8 cellular contexts compared by ENCODE assay signal in the genomic region with DNA sequence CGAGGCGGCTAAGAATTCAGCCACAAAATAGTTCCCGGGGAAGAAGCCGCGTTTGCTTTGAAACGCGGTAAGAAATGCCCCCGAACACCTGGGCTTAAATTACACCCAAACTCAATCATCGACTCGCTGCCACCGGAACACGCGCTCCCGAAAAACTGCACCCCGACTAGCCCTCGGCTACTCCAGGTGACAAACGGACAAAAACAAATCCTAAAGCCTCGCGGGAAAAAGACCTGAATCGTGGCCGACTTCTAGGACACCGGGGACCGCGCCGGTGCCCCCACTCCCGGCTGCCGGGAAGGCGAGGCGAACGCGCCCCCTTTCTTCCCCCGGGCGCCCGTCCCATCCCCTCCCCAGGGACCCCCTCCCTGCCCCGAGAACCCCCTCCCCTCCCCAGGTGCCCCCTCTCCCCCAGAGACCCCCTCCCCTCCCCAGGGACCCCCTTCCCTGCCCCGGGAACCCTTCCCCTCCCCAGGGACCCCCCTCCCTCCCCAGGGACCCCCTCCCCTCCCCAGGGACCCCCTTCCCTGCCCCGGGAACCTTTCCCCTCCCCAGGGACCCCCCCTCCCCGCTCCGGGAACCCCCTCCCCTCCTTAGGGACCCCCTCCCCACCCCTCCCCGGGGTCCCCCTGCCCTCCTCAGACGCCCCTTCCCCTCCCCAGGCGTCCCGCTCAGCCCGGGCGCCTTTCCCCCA. TPM values are rescaled to one million over a fixed set of nuclear protein-coding genes. Genes with fewer than 3 reads are reported as not detected.
DNase-seq lines count a peak whose midpoint lies in the region; ATAC-seq and TF ChIP-seq lines count a peak whose summit lies in the region.
"Had no signal": no experiment of that assay in that cellular context is flagged by ENCODE, and none has a peak within 500 bp of the region (broad histone marks: within the 10 kb centered on the region; RNA-seq: fewer than 3 reads in every experiment).

No MANE protein-coding gene starts in this region.

- peaks cover 4% of the 10 kb centered on the region for H3K4me1 ChIP-seq in iPS-18a (ENCODE audit: control insufficient read depth, low read depth, low read length)

- ATAC-seq in activated T-helper 17 cell treated with anti-CD3 and anti-CD28 coated beads, Interleukin-2, amount 50 U/mL, for 72 hours (replicated peaks): no peak
- no peak for ATAC-seq in stimulated activated memory B cell treated with anti-CD40 and anti-IgM and Interleukin-4, amounts not matched to agents 10 μg/mL and 1 μg/mL and 100 μg/mL, for 72 hours
- no peak for ATAC-seq in GM18870 (IDR thresholded peaks at IDR 0.05; ENCODE audit: unreplicated experiment)

- H3K9me3 ChIP-seq in iPS-18a (ENCODE audit: control insufficient read depth, low read depth, low read length): no peaks in the 10 kb centered on the region

- H3K4me3 ChIP-seq in HL-60 (replicated peaks; ENCODE audit: insufficient read depth, low read length): peak overlapping the region; percentile 81
- H3K4me3 ChIP-seq in iPS-18a (ENCODE audit: low read length): peak overlapping the region; percentile 69

- H3K27ac ChIP-seq in HL-60 (replicated peaks): peak overlapping the region; percentile 64
- H3K27ac ChIP-seq in iPS-18a (ENCODE audit: low read length): no peak overlapping the region

- H3K27me3 ChIP-seq in HL-60 (ENCODE audit: insufficient read depth, poor library complexity, severe bottlenecking) (peaks cover 12% of the 10 kb centered on the region), iPS-18a (ENCODE audit: control insufficient read depth, insufficient read depth, low read length) (peaks cover 35% of the 10 kb centered on the region)

- no peaks in the 10 kb centered on the region for H3K9me3 Mint-ChIP-seq in activated T-helper 17 cell treated with anti-CD3 and anti-CD28 coated beads, Interleukin-2, amount 50 U/mL, for 72 hours
- H3K9me3 Mint-ChIP-seq in stimulated activated memory B cell treated with anti-CD40 and anti-IgM and Interleukin-4, amounts not matched to agents 10 μg/mL and 1 μg/mL and 100 μg/mL, for 72 hours: peaks cover 13% of the 10 kb centered on the region

- DNase-seq in HL-60 (ENCODE audit: low read depth in 1 of 2, low spot score in 1 of 2): no peak
- DNase-seq in GM03348 (ENCODE audit: low spot score): no peak
- DNase-seq in pons (ENCODE audit: low spot score): no peak

- H3K36me3 ChIP-seq in iPS-18a (ENCODE audit: control insufficient read depth, low read depth, low read length): no peaks in the 10 kb centered on the region

- H3K4me3 Mint-ChIP-seq in activated T-helper 17 cell treated with anti-CD3 and anti-CD28 coated beads, Interleukin-2, amount 50 U/mL, for 72 hours: peak overlapping the region; percentile 76
- peak overlapping the region; percentile 94 for H3K4me3 Mint-ChIP-seq in stimulated activated memory B cell treated with anti-CD40 and anti-IgM and Interleukin-4, amounts not matched to agents 10 μg/mL and 1 μg/mL and 100 μg/mL, for 72 hours

- peaks cover 17% of the 10 kb centered on the region for H3K36me3 Mint-ChIP-seq in activated T-helper 17 cell treated with anti-CD3 and anti-CD28 coated beads, Interleukin-2, amount 50 U/mL, for 72 hours (ENCODE audit: low read depth)
- peaks cover 22% of the 10 kb centered on the region for H3K36me3 Mint-ChIP-seq in stimulated activated memory B cell treated with anti-CD40 and anti-IgM and Interleukin-4, amounts not matched to agents 10 μg/mL and 1 μg/mL and 100 μg/mL, for 72 hours

- H3K27me3 Mint-ChIP-seq in activated T-helper 17 cell treated with anti-CD3 and anti-CD28 coated beads, Interleukin-2, amount 50 U/mL, for 72 hours: no peaks in the 10 kb centered on the region
- peaks cover 22% of the 10 kb centered on the region for H3K27me3 Mint-ChIP-seq in stimulated activated memory B cell treated with anti-CD40 and anti-IgM and Interleukin-4, amounts not matched to agents 10 μg/mL and 1 μg/mL and 100 μg/mL, for 72 hours

- TF ChIP-seq CTCF in HL-60 (IDR thresholded peaks at IDR 0.05; ENCODE audit: insufficient read depth, low read length): no peak

- H3K4me1 Mint-ChIP-seq in activated T-helper 17 cell treated with anti-CD3 and anti-CD28 coated beads, Interleukin-2, amount 50 U/mL, for 72 hours: no peaks in the 10 kb centered on the region
- H3K4me1 Mint-ChIP-seq in stimulated activated memory B cell treated with anti-CD40 and anti-IgM and Interleukin-4, amounts not matched to agents 10 μg/mL and 1 μg/mL and 100 μg/mL, for 72 hours: peaks cover 26% of the 10 kb centered on the region

- H3K27ac Mint-ChIP-seq in activated T-helper 17 cell treated with anti-CD3 and anti-CD28 coated beads, Interleukin-2, amount 50 U/mL, for 72 hours: peak overlapping the region; percentile 74
- H3K27ac Mint-ChIP-seq in stimulated activated memory B cell treated with anti-CD40 and anti-IgM and Interleukin-4, amounts not matched to agents 10 μg/mL and 1 μg/mL and 100 μg/mL, for 72 hours: peak overlapping the region; percentile 90

- H3K9ac ChIP-seq in iPS-18a (ENCODE audit: low read length): peak overlapping the region; percentile 28

RNA-seq across cellular contexts. Expression of a gene that starts 0.6 kb away (rescaled TPM):
- total RNA-seq in activated T-helper 17 cell treated with anti-CD3 and anti-CD28 coated beads, Interleukin-2, amount 50 U/mL, for 72 hours: 10 to 100 TPM; 15.7 to 18.8 TPM

RNA-seq across cellular contexts. Expression of a gene that starts 41.2 kb away (rescaled TPM):
- not detected for total RNA-seq in activated T-helper 17 cell treated with anti-CD3 and anti-CD28 coated beads, Interleukin-2, amount 50 U/mL, for 72 hours
- total RNA-seq: LHCN-M2 had no signal

RNA-seq across cellular contexts. Expression of a gene that starts 58.4 kb away (rescaled TPM):
- total RNA-seq in activated T-helper 17 cell treated with anti-CD3 and anti-CD28 coated beads, Interleukin-2, amount 50 U/mL, for 72 hours: under 1 TPM in 1 of 2 donors, not detected in 1; 0.11 TPM
- total RNA-seq: LHCN-M2 had no signal
